ENCODE assay signal across 22 cellular contexts in the genomic region with DNA sequence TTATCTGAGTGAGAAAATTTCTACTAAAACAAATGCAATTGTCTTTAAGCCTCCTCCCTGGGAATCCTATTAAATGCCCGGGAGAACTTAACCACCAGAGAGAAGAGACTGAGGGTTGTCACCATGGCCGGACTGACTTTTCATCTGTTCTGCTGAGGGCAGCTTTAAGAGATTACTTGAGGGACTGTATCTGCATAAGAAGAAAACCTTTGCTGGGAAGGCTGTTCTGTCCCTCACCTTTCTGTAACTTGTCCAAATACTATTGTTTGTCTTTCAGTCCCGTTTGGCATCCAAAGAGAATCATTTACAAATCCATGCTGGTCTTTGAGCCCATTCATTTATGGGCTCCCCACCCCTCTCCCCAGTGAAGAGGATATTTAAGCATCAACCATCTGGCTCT.
"Had no signal": no experiment of that assay in that cellular context is flagged by ENCODE, and none has a peak within 500 bp of the region (broad histone marks: within the 10 kb centered on the region; RNA-seq: fewer than 3 reads in every experiment).

No MANE protein-coding gene starts in this region.

- H3K4me3 ChIP-seq: colonic mucosa, dorsolateral prefrontal cortex, esophagus squamous epithelium, gastrocnemius medialis, lung, prostate gland, thyroid gland, upper lobe of right lung had no signal

- DNase-seq: activated B cell treated with CpG ODN at 0.5 μM for 24 hours; activated CD4-positive, alpha-beta memory T cell treated with anti-CD3 and anti-CD28 coated beads for 36 hours; activated CD4-positive, alpha-beta T cell treated with anti-CD3 and anti-CD28 coated beads for 4 hours; activated effector memory CD4-positive, alpha-beta T cell treated with anti-CD3 and anti-CD28 coated beads, Interleukin-2, amount 50 U/mL, for 16 hours; activated naive CD4-positive, alpha-beta T cell treated with anti-CD3 and anti-CD28 coated beads, Interleukin-2, amount 10 ng/mL, durations not matched to agents 7 days and 5 days; activated T-cell treated with anti-CD3 and anti-CD28 coated beads for 4 hours; amygdala; colonic mucosa; dorsolateral prefrontal cortex; effector memory CD8-positive, alpha-beta T cell; esophagus squamous epithelium; gastrocnemius medialis; immature natural killer cell; naive thymus-derived CD4-positive, alpha-beta T cell; stimulated activated CD4-positive, alpha-beta T cell treated with anti-CD3 and anti-CD28 coated beads, Interleukin-4, amount 100 ng/mL, for 4 hours; stimulated activated naive CD8-positive, alpha-beta T cell treated with anti-CD3 and anti-CD28 coated beads, Interleukin-15, Interleukin-2, amounts not matched to agents 100 U/mL and 50 U/mL, for 24 hours; T-cell; thyroid gland; upper lobe of right lung had no signal

- H3K27ac ChIP-seq: colonic mucosa, dorsolateral prefrontal cortex, esophagus squamous epithelium, gastrocnemius medialis, prostate gland, thyroid gland, upper lobe of right lung had no signal

- ATAC-seq: effector memory CD8-positive, alpha-beta T cell; gastrocnemius medialis; left lobe of liver; naive thymus-derived CD4-positive, alpha-beta T cell; stimulated activated naive CD8-positive, alpha-beta T cell treated with anti-CD3 and anti-CD28 coated beads, Interleukin-15, Interleukin-2, amounts not matched to agents 100 U/mL and 50 U/mL, for 24 hours; T-cell; upper lobe of right lung had no signal

- H3K9me3 ChIP-seq: colonic mucosa, esophagus squamous epithelium, gastrocnemius medialis, prostate gland, thyroid gland, upper lobe of right lung had no signal

- H3K27me3 ChIP-seq: colonic mucosa, esophagus squamous epithelium, gastrocnemius medialis, thyroid gland, upper lobe of right lung had no signal

- H3K4me1 ChIP-seq: colonic mucosa, esophagus squamous epithelium, gastrocnemius medialis, prostate gland, thyroid gland, upper lobe of right lung had no signal

- H3K36me3 ChIP-seq: colonic mucosa, esophagus squamous epithelium, gastrocnemius medialis, prostate gland, thyroid gland, upper lobe of right lung had no signal
